16 cellular contexts compared by ENCODE assay signal in genomic region chr10:118151461-118151860, GRCh38.
DNase-seq lines count a peak whose midpoint lies in the region; ATAC-seq, FAIRE-seq and TF ChIP-seq lines count a peak whose summit lies in the region.
"Had no signal": no experiment of that assay in that cellular context is flagged by ENCODE, and none has a peak within 500 bp of the region (broad histone marks: within the 10 kb centered on the region; RNA-seq: fewer than 3 reads in every experiment).

No MANE protein-coding gene starts in this region.

- ATAC-seq in natural killer cell = no peak
- ATAC-seq in GM18519 (IDR thresholded peaks at IDR 0.05; ENCODE audit: low FRiP score, unreplicated experiment) = no peak

- no peaks in the 10 kb centered on the region for H3K4me1 Mint-ChIP-seq in natural killer cell

- no peaks in the 10 kb centered on the region for H3K36me3 Mint-ChIP-seq in natural killer cell

- H2AFZ ChIP-seq in mesenchymal stem cell (ENCODE audit: low read depth, low read length) = no peak overlapping the region

- no peak overlapping the region for H2BK12ac ChIP-seq in mesenchymal stem cell (ENCODE audit: low read length in 2 of 2)

- H3K56ac ChIP-seq in mesendoderm (ENCODE audit: low read length) = no peak overlapping the region

- peak; percentile 5 for FAIRE-seq in small intestine (lab: Jason Lieb, UNC)

- H4K5ac ChIP-seq in mesendoderm (ENCODE audit: low read length) = no peak overlapping the region

- TF ChIP-seq CTCF in brain microvascular endothelial cell (IDR thresholded peaks at IDR 0.05; ENCODE audit: low read depth, low read length, missing control alignments) (no peak), natural killer cell (IDR thresholded peaks at IDR 0.05) (no peak)

- H4K8ac ChIP-seq in mesendoderm (ENCODE audit: low read depth, low read length) (no peak overlapping the region), mesenchymal stem cell (ENCODE audit: low read length) (no peak overlapping the region)

- no peaks in the 10 kb centered on the region for H3K27me3 ChIP-seq in brain microvascular endothelial cell (replicated peaks)
- no peaks in the 10 kb centered on the region for H3K27me3 ChIP-seq in mesendoderm (ENCODE audit: insufficient read depth, low read length, poor library complexity)
- H3K27me3 ChIP-seq in small intestine (ENCODE audit: control insufficient read depth in 2 of 2, insufficient read depth in 2 of 2, low read length in 2 of 2) = no peaks in the 10 kb centered on the region
- H3K27me3 ChIP-seq in mesenchymal stem cell (ENCODE audit: control insufficient read depth in 1 of 2, insufficient read depth in 1 of 2, low read length in 2 of 2) = no peaks in the 10 kb centered on the region
- H3K27me3 ChIP-seq: BLaER1 had no signal

- no peaks in the 10 kb centered on the region for H3K79me1 ChIP-seq in mesendoderm (ENCODE audit: low read length)
- no peaks in the 10 kb centered on the region for H3K79me1 ChIP-seq in mesenchymal stem cell (replicated peaks; ENCODE audit: low read length, poor library complexity, severe bottlenecking)

- no peaks in the 10 kb centered on the region for H3K79me2 ChIP-seq in mesendoderm (ENCODE audit: control insufficient read depth, insufficient read depth, low read length)

- intact Hi-C loops in natural killer cell (cut with micrococcal nuclease) = no loop called here

- H3K27ac ChIP-seq in brain microvascular endothelial cell (no peak overlapping the region), mesendoderm (ENCODE audit: low read depth, low read length) (no peak overlapping the region), small intestine (ENCODE audit: low read depth in 1 of 2, low read length in 1 of 2) (no peak overlapping the region), mesenchymal stem cell (ENCODE audit: low read length, poor library complexity, severe bottlenecking) (no peak overlapping the region)
- H3K27ac ChIP-seq: BLaER1, HL-60 had no signal

- H3K9me3 ChIP-seq in small intestine (ENCODE audit: control insufficient read depth, low read depth) = no peaks in the 10 kb centered on the region
- no peaks in the 10 kb centered on the region for H3K9me3 ChIP-seq in mesenchymal stem cell (ENCODE audit: control insufficient read depth, low read length)

- no peak overlapping the region for H3K4me3 Mint-ChIP-seq in natural killer cell
- H3K4me3 Mint-ChIP-seq: HFFc6 had no signal

- DNase-seq in ELF-1 (ENCODE audit: low read depth, low spot score) (peak; percentile 21), brain microvascular endothelial cell (peak; percentile 3), mesendoderm (peak; percentile 69), small intestine (peak; percentile 91), natural killer cell (no peak), mesenchymal stem cell (no peak)
- no peak for DNase-seq in activated CD4-positive, alpha-beta T cell treated with anti-CD3 and anti-CD28 coated beads for 4 hours
- DNase-seq: 8988T, AML-193, DND-41, GF-D8, HCEC 1CT, HFFc6 had no signal

- H2BK15ac ChIP-seq in mesendoderm (replicated peaks; ENCODE audit: low read depth) (no peak overlapping the region), mesenchymal stem cell (ENCODE audit: low read depth, poor library complexity, severe bottlenecking) (no peak overlapping the region)

- H3K36me3 ChIP-seq in brain microvascular endothelial cell (replicated peaks) = no peaks in the 10 kb centered on the region
- no peaks in the 10 kb centered on the region for H3K36me3 ChIP-seq in mesendoderm (ENCODE audit: control insufficient read depth, insufficient read depth, low read length)
- H3K36me3 ChIP-seq in small intestine (ENCODE audit: control insufficient read depth in 2 of 2, insufficient read depth in 2 of 2, low read length in 2 of 2) = no peaks in the 10 kb centered on the region
- H3K36me3 ChIP-seq in mesenchymal stem cell (ENCODE audit: control insufficient read depth in 1 of 2, insufficient read depth in 2 of 2, low read depth in 1 of 2, low read length in 2 of 2) = no peaks in the 10 kb centered on the region
- H3K36me3 ChIP-seq: BLaER1 had no signal

- H3K9me3 Mint-ChIP-seq in natural killer cell = peaks cover 0 to 2% of the 10 kb centered on the region in 2 donors

- no peak overlapping the region for H3K4me2 ChIP-seq in mesendoderm (ENCODE audit: low read length)
- no peak overlapping the region for H3K4me2 ChIP-seq in mesenchymal stem cell (ENCODE audit: low read length, poor library complexity, severe bottlenecking)
- H3K4me2 ChIP-seq: BLaER1 had no signal

- no peak overlapping the region for H3K14ac ChIP-seq in mesenchymal stem cell (ENCODE audit: low read length in 2 of 2)

- H2BK5ac ChIP-seq in mesendoderm (ENCODE audit: low read length) = no peak overlapping the region
- no peak overlapping the region for H2BK5ac ChIP-seq in mesenchymal stem cell (ENCODE audit: low read depth, low read length, poor library complexity, severe bottlenecking)

- no CpG with 5 or more reads among the region's 2 CpGs for WGBS in mesendoderm (ENCODE audit: extremely low coverage, insufficient coverage, low lambda C conversion rate)
- 20 to 54% (median 47%) methylated on average over 2 of the region's 2 CpGs for WGBS in small intestine, 3 donors
- 73% methylated on average over 2 of the region's 2 CpGs for WGBS in mesenchymal stem cell

- H3K4me3 ChIP-seq in brain microvascular endothelial cell (ENCODE audit: low read depth, low read length) (no peak overlapping the region), mesendoderm (ENCODE audit: low read length) (no peak overlapping the region), small intestine (ENCODE audit: low read depth in 1 of 2, low read length in 2 of 2) (no peak overlapping the region), mesenchymal stem cell (ENCODE audit: insufficient read depth in 1 of 2, low read depth in 1 of 2, low read length in 2 of 2) (no peak overlapping the region)
- H3K4me3 ChIP-seq: BLaER1 had no signal

- in situ Hi-C loops in brain microvascular endothelial cell (cut with HindIII; ENCODE audit: low pct_ligation_motif_present, low sequenced_read_pairs) = no loop called here

- H3K4ac ChIP-seq in mesendoderm (ENCODE audit: low read depth, low read length) (no peak overlapping the region), mesenchymal stem cell (ENCODE audit: low read depth in 1 of 2, low read length in 2 of 2) (no peak overlapping the region)

- H2BK120ac ChIP-seq in mesendoderm (ENCODE audit: low read depth, low read length) = no peak overlapping the region
- H2BK120ac ChIP-seq in mesenchymal stem cell (ENCODE audit: low read depth, low read length) = no peak overlapping the region

- H3K27me3 Mint-ChIP-seq in natural killer cell (ENCODE audit: low read depth in 2 of 2) = peaks cover 3 to 4% of the 10 kb centered on the region in 2 donors

- H3K18ac ChIP-seq in mesendoderm (ENCODE audit: low read length) (no peak overlapping the region), mesenchymal stem cell (ENCODE audit: low read depth in 1 of 2, low read length in 2 of 2) (no peak overlapping the region)

- H2AK5ac ChIP-seq in mesendoderm (ENCODE audit: low read length) (no peak overlapping the region), mesenchymal stem cell (ENCODE audit: low read length, severe bottlenecking) (no peak overlapping the region)

- H4K91ac ChIP-seq in mesenchymal stem cell (ENCODE audit: low read length) = no peak overlapping the region

- H3K27ac Mint-ChIP-seq in natural killer cell = no peak overlapping the region
- H3K27ac Mint-ChIP-seq: HFFc6 had no signal

- H3K9ac ChIP-seq in mesendoderm (ENCODE audit: low read length) = no peak overlapping the region
- H3K9ac ChIP-seq in mesenchymal stem cell (ENCODE audit: low read length) = no peak overlapping the region
- H3K9ac ChIP-seq: BLaER1 had no signal

- H3K4me1 ChIP-seq in mesendoderm (ENCODE audit: control insufficient read depth, low read depth, low read length) (no peaks in the 10 kb centered on the region), small intestine (ENCODE audit: control insufficient read depth in 2 of 2, insufficient read depth in 1 of 2, low read depth in 1 of 2, low read length in 1 of 2) (peaks cover 0 to 1% of the 10 kb centered on the region in 2 donors), mesenchymal stem cell (ENCODE audit: control insufficient read depth, insufficient read depth, low read depth, low read length) (no peaks in the 10 kb centered on the region)

- H3K23ac ChIP-seq in mesendoderm (ENCODE audit: low read length) (no peak overlapping the region), mesenchymal stem cell (ENCODE audit: low read length in 2 of 2) (no peak overlapping the region)

Comparison
In these comparisons a context has a peak if more than half of its experiments do, and no peak if none do; other contexts are left out.
1. DNase-seq: peak in ELF-1 (single experiment), brain microvascular endothelial cell (single experiment), mesendoderm (single experiment) and small intestine (single experiment); none in natural killer cell (single experiment), activated CD4-positive, alpha-beta T cell treated with anti-CD3 and anti-CD28 coated beads for 4 hours (0 of 2) and mesenchymal stem cell (single experiment).